6 cellular contexts compared by ENCODE assay signal in the genomic region with DNA sequence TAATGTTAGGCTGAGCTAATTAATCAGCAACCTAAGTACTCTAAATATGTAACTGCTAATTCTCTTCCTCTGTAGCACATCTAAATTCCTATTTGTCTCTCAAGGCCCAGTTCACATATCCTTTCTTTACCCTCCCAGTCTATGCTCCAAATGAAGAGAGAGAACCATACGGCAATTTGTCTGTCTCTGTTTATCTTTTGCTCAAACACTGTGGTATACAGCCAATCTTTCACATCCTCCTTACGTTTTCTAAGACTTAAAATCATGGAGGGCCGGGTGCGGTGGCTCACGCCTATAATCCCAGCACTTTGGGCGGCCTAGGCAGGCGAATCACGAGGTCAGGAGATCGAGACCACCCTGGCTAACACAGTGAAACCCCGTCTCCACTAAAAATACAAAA. TPM values are rescaled to one million over a fixed set of nuclear protein-coding genes. Genes with fewer than 3 reads are reported as not detected.
"Had no signal": no experiment of that assay in that cellular context is flagged by ENCODE, and none has a peak within 500 bp of the region (broad histone marks: within the 10 kb centered on the region; RNA-seq: fewer than 3 reads in every experiment).

No MANE protein-coding gene starts in this region.

- H3K4me3 Mint-ChIP-seq: IgD-negative memory B cell had no signal

- H3K27ac ChIP-seq: HL-60 had no signal

- H3K36me3 Mint-ChIP-seq: IgD-negative memory B cell had no signal

- H3K27ac Mint-ChIP-seq: IgD-negative memory B cell had no signal

- FAIRE-seq: HepG2, HTR-8/SVneo had no signal

- DNase-seq: IMR-90, KBM-7 had no signal

- H3K9me3 Mint-ChIP-seq: IgD-negative memory B cell had no signal

- H3K4me1 Mint-ChIP-seq: IgD-negative memory B cell had no signal

- ATAC-seq: HepG2 had no signal

RNA-seq across cellular contexts. Expression of a gene that starts 15.8 kb away (rescaled TPM):
- polyA plus RNA-seq: IgD-negative memory B cell had no signal
